ENCODE assay signal across 24 cellular contexts in the genomic region with DNA sequence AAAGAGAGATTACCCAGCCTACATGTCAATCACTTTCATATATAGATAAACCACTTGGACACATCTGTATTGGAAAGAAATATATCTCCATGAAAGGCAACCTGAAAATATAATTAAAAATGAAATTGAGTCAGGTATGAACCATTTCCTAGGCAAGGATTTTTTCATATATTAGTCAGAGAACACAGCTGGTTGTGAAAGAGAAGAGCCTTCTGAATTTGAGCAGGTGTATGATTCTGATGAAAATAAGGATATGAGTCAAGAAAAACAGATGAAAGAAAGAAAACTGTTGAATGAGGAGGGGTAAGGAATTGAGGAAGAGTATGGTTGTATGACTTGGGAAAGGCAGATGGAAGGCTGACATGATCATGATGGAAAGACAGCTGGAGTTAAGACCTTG.
"Had no signal": no experiment of that assay in that cellular context is flagged by ENCODE, and none has a peak within 500 bp of the region (broad histone marks: within the 10 kb centered on the region; RNA-seq: fewer than 3 reads in every experiment).

No MANE protein-coding gene starts in this region.

- H3K36me3 Mint-ChIP-seq: natural killer cell treated with Interleukin-12 subunit alpha and Interleukin-12 subunit beta and Interleukin-15 and Interleukin-18, amount 100 ng/mL, for 72 hours; neural progenitor cell; stimulated activated memory B cell treated with anti-CD40 and anti-IgM and Interleukin-4, amounts not matched to agents 10 μg/mL and 1 μg/mL and 100 μg/mL, for 72 hours had no signal

- H3K27me3 ChIP-seq: gastroesophageal sphincter, neural progenitor cell, right lobe of liver, tibial artery, upper lobe of left lung, uterus had no signal

- H3K4me1 ChIP-seq: gastroesophageal sphincter, left ventricle myocardium inferior, lower lobe of right lung, neural progenitor cell, parathyroid adenoma, prostate gland, upper lobe of left lung, uterus had no signal

- H2AFZ ChIP-seq: neural progenitor cell, parathyroid adenoma had no signal

- H3K4me2 ChIP-seq: neural progenitor cell had no signal

- H3K79me2 ChIP-seq: parathyroid adenoma had no signal

- FAIRE-seq: colon had no signal

- H3K36me3 ChIP-seq: gastroesophageal sphincter, left ventricle myocardium inferior, lower lobe of right lung, neural progenitor cell, prostate gland, right lobe of liver, tibial artery, upper lobe of left lung, uterus had no signal

- H3K27ac ChIP-seq: gastroesophageal sphincter, left ventricle myocardium inferior, lower lobe of right lung, neural progenitor cell, parathyroid adenoma, prostate gland, right lobe of liver, tibial artery, upper lobe of left lung, uterus had no signal

- H3K9ac ChIP-seq: neural progenitor cell, parathyroid adenoma had no signal

- H3K4me3 ChIP-seq: gastroesophageal sphincter, left ventricle myocardium inferior, lower lobe of right lung, neural progenitor cell, prostate gland, right lobe of liver, tibial artery, upper lobe of left lung, uterus had no signal

- H3K4me1 Mint-ChIP-seq: neural progenitor cell; stimulated activated memory B cell treated with anti-CD40 and anti-IgM and Interleukin-4, amounts not matched to agents 10 μg/mL and 1 μg/mL and 100 μg/mL, for 72 hours had no signal

- DNase-seq: glutamatergic neuron; islet precursor cell; left cardiac atrium; left ventricle myocardium inferior; lower lobe of right lung; mesenchymal stem cell; midbrain; occipital lobe; retina; right lobe of liver; stimulated activated CD4-positive, alpha-beta T cell treated with anti-CD3 and anti-CD28 coated beads, Interleukin-1b, Interleukin-23, amount 100 ng/mL, for 48 hours; stimulated activated CD4-positive, alpha-beta T cell treated with anti-CD3 and anti-CD28 coated beads, Interleukin-4, amount 100 ng/mL, for 24 hours; tibial artery; upper lobe of left lung; uterus had no signal

- H3K4me3 Mint-ChIP-seq: dendritic cell treated with granulocyte-macrophage colony-stimulating factor and Interleukin-4, amounts not matched to agents 40 ng/mL and 50 ng/mL, for 4 days; natural killer cell treated with Interleukin-12 subunit alpha and Interleukin-12 subunit beta and Interleukin-15 and Interleukin-18, amount 100 ng/mL, for 72 hours; neural progenitor cell; stimulated activated memory B cell treated with anti-CD40 and anti-IgM and Interleukin-4, amounts not matched to agents 10 μg/mL and 1 μg/mL and 100 μg/mL, for 72 hours; stimulated activated naive CD8-positive, alpha-beta T cell treated with anti-CD3 and anti-CD28 coated beads, Interleukin-15, Interleukin-2, amounts not matched to agents 100 ng/mL and 50 ng/mL, for 24 hours had no signal

- H3K27me3 Mint-ChIP-seq: dendritic cell treated with granulocyte-macrophage colony-stimulating factor and Interleukin-4, amounts not matched to agents 40 ng/mL and 50 ng/mL, for 4 days; natural killer cell treated with Interleukin-12 subunit alpha and Interleukin-12 subunit beta and Interleukin-15 and Interleukin-18, amount 100 ng/mL, for 72 hours; stimulated activated memory B cell treated with anti-CD40 and anti-IgM and Interleukin-4, amounts not matched to agents 10 μg/mL and 1 μg/mL and 100 μg/mL, for 72 hours; stimulated activated naive CD8-positive, alpha-beta T cell treated with anti-CD3 and anti-CD28 coated beads, Interleukin-15, Interleukin-2, amounts not matched to agents 100 ng/mL and 50 ng/mL, for 24 hours had no signal

- H3K27ac Mint-ChIP-seq: dendritic cell treated with granulocyte-macrophage colony-stimulating factor and Interleukin-4, amounts not matched to agents 40 ng/mL and 50 ng/mL, for 4 days; natural killer cell treated with Interleukin-12 subunit alpha and Interleukin-12 subunit beta and Interleukin-15 and Interleukin-18, amount 100 ng/mL, for 72 hours; neural progenitor cell; stimulated activated memory B cell treated with anti-CD40 and anti-IgM and Interleukin-4, amounts not matched to agents 10 μg/mL and 1 μg/mL and 100 μg/mL, for 72 hours; stimulated activated naive CD8-positive, alpha-beta T cell treated with anti-CD3 and anti-CD28 coated beads, Interleukin-15, Interleukin-2, amounts not matched to agents 100 ng/mL and 50 ng/mL, for 24 hours had no signal

- H3K9me3 ChIP-seq: lower lobe of right lung, prostate gland, right lobe of liver, tibial artery, upper lobe of left lung, uterus had no signal
